In genomic region chr3:47594792-47595191, GRCh38 we compare ENCODE assay signal across 19 cellular contexts. TPM values are rescaled to one million over a fixed set of nuclear protein-coding genes. Genes with fewer than 3 reads are reported as not detected.
DNase-seq lines count a peak whose midpoint lies in the region; ATAC-seq and TF ChIP-seq lines count a peak whose summit lies in the region.
"Had no signal": no experiment of that assay in that cellular context is flagged by ENCODE, and none has a peak within 500 bp of the region (broad histone marks: within the 10 kb centered on the region; RNA-seq: fewer than 3 reads in every experiment).

No MANE protein-coding gene starts in this region.

- H3K36me3 ChIP-seq in GM23338 (ENCODE audit: insufficient read depth) (peaks cover 26% of the 10 kb centered on the region), endodermal cell (ENCODE audit: control insufficient read depth, insufficient read depth, low read length) (peaks cover 77% of the 10 kb centered on the region), testis (ENCODE audit: low read depth, missing control alignments) (no peaks in the 10 kb centered on the region)

- H3K27ac ChIP-seq in GM23338 (ENCODE audit: low read depth) = no peak overlapping the region; the same call in 1 of the 2 replicates
- H3K27ac ChIP-seq in endodermal cell (ENCODE audit: low read depth, low read length) = no peak overlapping the region
- H3K27ac ChIP-seq in testis = no peak overlapping the region
- H3K27ac ChIP-seq: Peyer's patch, SJCRH30 had no signal

- 59 to 89% methylated on average over 2 to 3 of the region's 3 CpGs for WGBS in endodermal cell (ENCODE audit: insufficient coverage in 1 of 2, insufficient read length in 1 of 2), 2 experiments
- WGBS in testis, 2 donors = 86 to 87% methylated on average over 3 of the region's 3 CpGs

- no peaks in the 10 kb centered on the region for H3K9me3 ChIP-seq in T-helper 17 cell (ENCODE audit: control insufficient read depth, low read length, poor library complexity, severe bottlenecking)
- no peaks in the 10 kb centered on the region for H3K9me3 ChIP-seq in endodermal cell (ENCODE audit: control insufficient read depth, low read length)
- no peaks in the 10 kb centered on the region for H3K9me3 ChIP-seq in testis
- H3K9me3 ChIP-seq: Peyer's patch, SJCRH30 had no signal

- DNase-seq in GM23338 (ENCODE audit: low spot score) (peak; percentile 32), T-helper 17 cell (no peak), endodermal cell (peak; percentile 60), iPS-NIHi7 (ENCODE audit: extremely low spot score) (peak; percentile 35), COLO668 (lab: John Stamatoyannopoulos, UW; ENCODE audit: unreplicated experiment) (no peak), testis (no peak), amniotic stem cell (lab: John Stamatoyannopoulos, UW) (no peak)
- no peak for DNase-seq in activated T-cell treated with anti-CD3 and anti-CD28 coated beads, Interleukin-2, amount 50 U/mL, for 48 hours
- DNase-seq: COR-L47, DMS79 treated with DMSO at 0.1 percent for 48 hours, Karpas-422, NCI-H1417, NCI-H1694 treated with DMSO at 0.1 percent for 48 hours, NCI-H446, NCI-H526, Peyer's patch, SJCRH30 had no signal

- H3K36me3 Mint-ChIP-seq in GM23338 (ENCODE audit: low read depth) (peaks cover 73% of the 10 kb centered on the region), T-helper 17 cell (ENCODE audit: low read depth) (peaks cover 6% of the 10 kb centered on the region), endodermal cell (ENCODE audit: low read depth) (peaks cover 57% of the 10 kb centered on the region)

- no peak overlapping the region for H3K4me2 ChIP-seq in GM23338

- H3K9ac ChIP-seq in endodermal cell (ENCODE audit: extremely low read depth, low read length, poor library complexity, severe bottlenecking) = no peak overlapping the region

- TF ChIP-seq CTCF in GM23338 (conservative IDR thresholded peaks at IDR 0.05; ENCODE audit: low read depth in 2 of 2) (no peak), endodermal cell (conservative IDR thresholded peaks at IDR 0.05) (no peak), testis (IDR thresholded peaks at IDR 0.05) (no peak)

- no peak for TF ChIP-seq POLR2A in testis (IDR thresholded peaks at IDR 0.05)

- H3K9me2 ChIP-seq in GM23338 (ENCODE audit: insufficient read depth) = no peaks in the 10 kb centered on the region

- H2AFZ ChIP-seq in GM23338 = no peak overlapping the region

- H3K79me2 ChIP-seq in GM23338 (replicated peaks; ENCODE audit: insufficient read depth) = peaks cover 6% of the 10 kb centered on the region; the same call in 1 of the 2 replicates

- H3K27me3 Mint-ChIP-seq in GM23338 (ENCODE audit: insufficient read depth, low read depth, poor library complexity) (peaks cover 10% of the 10 kb centered on the region), T-helper 17 cell (no peaks in the 10 kb centered on the region), endodermal cell (ENCODE audit: insufficient read depth) (no peaks in the 10 kb centered on the region)

- ATAC-seq in GM23338 (peak; percentile 87), T-helper 17 cell (no peak)
- ATAC-seq: GM12878 had no signal

- H4K20me1 ChIP-seq in GM23338 (replicated peaks; ENCODE audit: insufficient read depth) = peaks cover 21% of the 10 kb centered on the region

- H3F3A ChIP-seq in GM23338 (replicated peaks; ENCODE audit: low read depth) = peaks cover 15% of the 10 kb centered on the region

- peaks cover 10% of the 10 kb centered on the region; the same call in 2 of the 3 replicates for H3K4me1 Mint-ChIP-seq in GM23338
- H3K4me1 Mint-ChIP-seq in T-helper 17 cell = no peaks in the 10 kb centered on the region
- no peaks in the 10 kb centered on the region for H3K4me1 Mint-ChIP-seq in endodermal cell

- H3K27ac Mint-ChIP-seq in GM23338 = peak overlapping the region; percentile 4
- no peak overlapping the region for H3K27ac Mint-ChIP-seq in T-helper 17 cell
- H3K27ac Mint-ChIP-seq in endodermal cell = no peak overlapping the region

- H3K4me3 ChIP-seq in GM23338 = no peak overlapping the region
- no peak overlapping the region for H3K4me3 ChIP-seq in endodermal cell (ENCODE audit: low read length)
- no peak overlapping the region for H3K4me3 ChIP-seq in testis
- H3K4me3 ChIP-seq: GM12878, Peyer's patch, SJCRH30 had no signal

- no peaks in the 10 kb centered on the region for H3K9me3 Mint-ChIP-seq in GM23338
- no peaks in the 10 kb centered on the region for H3K9me3 Mint-ChIP-seq in endodermal cell

- H3K27me3 ChIP-seq in GM23338 (ENCODE audit: insufficient read depth) (no peaks in the 10 kb centered on the region), endodermal cell (ENCODE audit: control insufficient read depth, insufficient read depth, low read length, poor library complexity, severe bottlenecking) (no peaks in the 10 kb centered on the region), testis (no peaks in the 10 kb centered on the region)
- H3K27me3 ChIP-seq: Peyer's patch, SJCRH30 had no signal

- no peaks in the 10 kb centered on the region; the same call in 1 of the 2 replicates for H3K4me1 ChIP-seq in GM23338 (ENCODE audit: insufficient read depth)
- no peaks in the 10 kb centered on the region for H3K4me1 ChIP-seq in endodermal cell (ENCODE audit: control insufficient read depth, insufficient read depth, low read length)
- no peaks in the 10 kb centered on the region for H3K4me1 ChIP-seq in testis
- H3K4me1 ChIP-seq: Peyer's patch, SJCRH30 had no signal

- no peak overlapping the region for H3K4me3 Mint-ChIP-seq in GM23338
- H3K4me3 Mint-ChIP-seq in T-helper 17 cell = peak overlapping the region; percentile 36
- no peak overlapping the region for H3K4me3 Mint-ChIP-seq in endodermal cell

- intact Hi-C loops in testis (cut with DNase I; ENCODE audit: low total_unique reads) = no loop called here

TF ChIP-seq in GM23338, 12 proteins besides CTCF, POLR2A, EP300 and RAD21 (continues in another document):
- TF ChIP-seq ZNF331 (CRISPR knock-in tag; IDR thresholded peaks at IDR 0.05; ENCODE audit: low read depth) = no peak
- TF ChIP-seq EZH2phosphoT487 (IDR thresholded peaks at IDR 0.05; ENCODE audit: unreplicated experiment) = no peak
- no peak for TF ChIP-seq EZH2 (IDR thresholded peaks at IDR 0.05; ENCODE audit: low read depth, unreplicated experiment)
- no peak for TF ChIP-seq ETS1 (IDR thresholded peaks at IDR 0.05)
- no peak for TF ChIP-seq STAT1 (IDR thresholded peaks at IDR 0.05; ENCODE audit: unreplicated experiment)
- TF ChIP-seq NANOG (IDR thresholded peaks at IDR 0.05; ENCODE audit: borderline replicate concordance) = no peak
- TF ChIP-seq CREB1 (CRISPR knock-in tag; IDR thresholded peaks at IDR 0.05; ENCODE audit: low read depth) = no peak
- no peak for TF ChIP-seq ZNF114 (CRISPR knock-in tag; IDR thresholded peaks at IDR 0.05)
- TF ChIP-seq POLR2AphosphoS5 (IDR thresholded peaks at IDR 0.05; ENCODE audit: low read depth) = no peak

RNA-seq across cellular contexts. Expression of gene CSPG5, which starts 16.1 kb away (rescaled TPM):
- 3.4 and 4.3 TPM in 2 replicates for total RNA-seq in GM23338 (2014; rRNA removed; shearing (Covaris generic))
- polyA plus RNA-seq in GM23338 (2016; fragmentation: Nextera tagmentation; extraction: Ambion mirVana) (0.86 and 1.3 TPM in 2 replicates), testis (ENCODE audit: insufficient read depth, low read depth, low replicate concordance) (4.9 TPM)
- total RNA-seq in T-helper 17 cell (under 1 TPM; 0.21 to 0.35 TPM), endodermal cell (under 1 TPM; 0.53 to 0.70 TPM), testis (1 to 10 TPM; 2.4 to 2.7 TPM)
- polyA plus RNA-seq in endodermal cell (2013, experiment 1 of 2) = 11.2 TPM
- 7.8 TPM for polyA plus RNA-seq in endodermal cell (2013, experiment 2 of 2)
- polyA plus RNA-seq: AG04450, GM12878 had no signal

Comparison
In these comparisons a context has a peak if more than half of its experiments do, and no peak if none do; other contexts are left out.
1. DNase-seq: peak in GM23338 (single experiment), endodermal cell (single experiment) and iPS-NIHi7 (single experiment); none in T-helper 17 cell (0 of 3), COLO668 (single experiment), testis (single experiment), activated T-cell treated with anti-CD3 and anti-CD28 coated beads, Interleukin-2, amount 50 U/mL, for 48 hours (0 of 2) and amniotic stem cell (single experiment).